ENCODE assay signal across 8 cellular contexts in the genomic region with DNA sequence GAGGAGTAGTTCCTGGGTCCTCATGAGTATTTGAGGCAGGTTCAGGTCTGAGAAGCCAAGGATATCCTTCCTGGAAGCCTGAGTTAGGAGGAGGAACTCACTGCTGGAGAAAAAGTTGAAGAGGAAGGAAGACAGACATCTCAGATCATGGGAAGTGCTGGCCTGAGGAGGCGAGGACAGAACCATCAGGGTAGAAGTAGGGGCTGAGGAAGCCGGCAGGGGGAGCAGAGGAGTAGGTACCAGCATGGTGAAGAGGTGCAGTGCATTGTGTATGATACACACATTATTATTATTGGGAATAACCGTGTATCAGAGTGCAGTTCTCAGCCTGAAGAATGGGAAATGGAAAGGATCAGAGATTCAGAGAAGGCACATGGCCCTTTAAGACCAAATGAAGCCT.
DNase-seq lines count a peak whose midpoint lies in the region; ATAC-seq, FAIRE-seq and TF ChIP-seq lines count a peak whose summit lies in the region.
"Not testable (repeated sequence)": the region's sequence is repeated elsewhere in the genome, so short reads cannot be mapped to it uniquely, and the experiment has no call there.

No MANE protein-coding gene starts in this region.

- in situ Hi-C loops in IMR-90 (cut with MboI; ENCODE audit: low sequenced_read_pairs): not testable (repeated sequence)

- not testable (repeated sequence) for H3K4me3 Mint-ChIP-seq in activated CD4-positive, alpha-beta T cell treated with anti-CD3 and anti-CD28 coated beads, Interleukin-2, amount 10 ng/mL, durations not matched to agents 7 days and 5 days

- TF ChIP-seq RAD21 in A549 (conservative IDR thresholded peaks at IDR 0.05 in 1 of 2, IDR thresholded peaks at IDR 0.05 in 1 of 2); IMR-90 (IDR thresholded peaks at IDR 0.05; ENCODE audit: low read length): not testable (repeated sequence)

- 0 out of 3 replicates have a peak, but pooled peaks cover 10% of the 10 kb centered on the region for H3K9me3 ChIP-seq in A549
- not testable (repeated sequence) for H3K9me3 ChIP-seq in DOHH2 (ENCODE audit: control insufficient read depth, insufficient read depth, low read length); IMR-90 (ENCODE audit: control insufficient read depth, insufficient read depth, low read length); parathyroid adenoma (ENCODE audit: control insufficient read depth, low read length)

- not testable (repeated sequence) for H3K9me3 Mint-ChIP-seq in activated CD4-positive, alpha-beta T cell treated with anti-CD3 and anti-CD28 coated beads, Interleukin-2, amount 10 ng/mL, durations not matched to agents 7 days and 5 days

- not testable (repeated sequence) for TF ChIP-seq POLR2A in A549 (IDR thresholded peaks at IDR 0.05; ENCODE audit: low read length); IMR-90 (IDR thresholded peaks at IDR 0.05; ENCODE audit: low read depth, low read length)

- H2AFZ ChIP-seq in IMR-90 (replicated peaks; ENCODE audit: low read length, poor library complexity); parathyroid adenoma: not testable (repeated sequence)

- not testable (repeated sequence) for H4K5ac ChIP-seq in IMR-90 (ENCODE audit: low read depth, low read length)

- H3K9me2 ChIP-seq in DOHH2 (replicated peaks; ENCODE audit: control insufficient read depth, low read length): not testable (repeated sequence)

- H3K23ac ChIP-seq in IMR-90 (ENCODE audit: low read depth, low read length): not testable (repeated sequence)

- not testable (repeated sequence) for H4K8ac ChIP-seq in IMR-90 (ENCODE audit: low read depth in 2 of 2, low read length in 2 of 2)

- peak; percentile 18 to 35 for DNase-seq in A549 (ENCODE audit: low read depth in 1 of 2, low spot score in 1 of 2)
- not testable (repeated sequence) for DNase-seq in GM19239 (ENCODE audit: insufficient read length, low spot score); IMR-90
- peak; percentile 22 for DNase-seq in OCI-M1 (lab: John Stamatoyannopoulos, UW)
- peak; percentile 22 for DNase-seq in activated CD4-positive, alpha-beta T cell treated with anti-CD3 and anti-CD28 coated beads, Interleukin-2, amount 10 ng/mL, durations not matched to agents 7 days and 5 days
- DNase-seq in epithelial cell of esophagus (ENCODE audit: low read depth): peak; percentile 30

- not testable (repeated sequence) for H4K91ac ChIP-seq in IMR-90 (ENCODE audit: insufficient read depth, low read depth, low read length)

- H3K36me3 ChIP-seq in DOHH2 (ENCODE audit: control insufficient read depth, low read length); IMR-90 (ENCODE audit: control insufficient read depth, insufficient read depth, low read length); parathyroid adenoma (ENCODE audit: control insufficient read depth, insufficient read depth, low read length): not testable (repeated sequence)

- not testable (repeated sequence) for H3K9ac ChIP-seq in IMR-90 (ENCODE audit: low read depth, low read length); parathyroid adenoma

- not testable (repeated sequence) for H3K4me1 Mint-ChIP-seq in activated CD4-positive, alpha-beta T cell treated with anti-CD3 and anti-CD28 coated beads, Interleukin-2, amount 10 ng/mL, durations not matched to agents 7 days and 5 days

- FAIRE-seq in A549 (lab: Jason Lieb, UNC): not testable (repeated sequence)
- FAIRE-seq in GM19239 (lab: Jason Lieb, UNC): peak; percentile 81

- H2BK5ac ChIP-seq in IMR-90 (ENCODE audit: low read depth, low read length, poor library complexity, severe bottlenecking): not testable (repeated sequence)

- dilution Hi-C loops in IMR-90 (cut with HindIII; ENCODE audit: low sequenced_read_pairs, unreplicated experiment): not testable (repeated sequence)

- not testable (repeated sequence) for H2BK20ac ChIP-seq in IMR-90 (ENCODE audit: low read depth, low read length)

- H2BK15ac ChIP-seq in IMR-90 (ENCODE audit: low read depth, low read length): not testable (repeated sequence)

- BruUV-seq in IMR-90 (replicated peaks; lab: Mats Ljungman, UMichigan): not testable (repeated sequence)

- TF ChIP-seq CTCF in A549 (IDR thresholded peaks at IDR 0.05) (0 out of 3 replicates have a peak, but pooled peaks have one; percentile 9), DOHH2 (IDR thresholded peaks at IDR 0.05; ENCODE audit: low read depth, low read length, poor library complexity, severe bottlenecking) (peak; percentile 64), IMR-90 (conservative IDR thresholded peaks at IDR 0.05; ENCODE audit: low read depth, low read length) (0 out of 2 replicates have a peak, but pooled peaks have one; percentile 14), epithelial cell of esophagus (IDR thresholded peaks at IDR 0.05; ENCODE audit: insufficient read depth, low read depth, low read length, missing control alignments) (peak; percentile 42), parathyroid adenoma (IDR thresholded peaks at IDR 0.05) (peak; percentile 30)

- not testable (repeated sequence) for H3K27me3 ChIP-seq in DOHH2 (ENCODE audit: control insufficient read depth, low read length); IMR-90 (ENCODE audit: control insufficient read depth, insufficient read depth, low read length); parathyroid adenoma (ENCODE audit: control insufficient read depth, insufficient read depth, low read length)

- not testable (repeated sequence) for H2AK9ac ChIP-seq in IMR-90 (replicated peaks; ENCODE audit: low read depth, low read length, poor library complexity)

- ATAC-seq in A549: peak in 1 of 2 experiments; percentile 84; a peak in 3 of 6 replicates
- ATAC-seq in IMR-90 (ENCODE audit: low read depth): not testable (repeated sequence)

- not testable (repeated sequence) for H4K20me1 ChIP-seq in DOHH2 (ENCODE audit: control insufficient read depth, insufficient read depth, low read depth, low read length); IMR-90 (ENCODE audit: insufficient read depth, low read length)

- not testable (repeated sequence) for H3K56ac ChIP-seq in IMR-90 (ENCODE audit: extremely low read depth, insufficient read depth, low read length)

- not testable (repeated sequence) for H3K27ac ChIP-seq in A549; IMR-90 (ENCODE audit: insufficient read depth, low read length); parathyroid adenoma
- H3K27ac ChIP-seq in DOHH2 (ENCODE audit: low read depth, low read length): peak overlapping the region; percentile 80

- H3K79me2 ChIP-seq in DOHH2 (ENCODE audit: control insufficient read depth, low read length); parathyroid adenoma: not testable (repeated sequence)

- not testable (repeated sequence) for H3K27ac Mint-ChIP-seq in activated CD4-positive, alpha-beta T cell treated with anti-CD3 and anti-CD28 coated beads, Interleukin-2, amount 10 ng/mL, durations not matched to agents 7 days and 5 days

- H3K79me1 ChIP-seq in IMR-90 (ENCODE audit: low read depth in 1 of 2, low read length in 2 of 2): not testable (repeated sequence)

- not testable (repeated sequence) for H3F3A ChIP-seq in DOHH2 (ENCODE audit: control insufficient read depth, insufficient read depth)

- not testable (repeated sequence) for H3K18ac ChIP-seq in IMR-90 (ENCODE audit: low read depth, low read length)

- not testable (repeated sequence) for H3K4me1 ChIP-seq in A549; IMR-90 (ENCODE audit: control insufficient read depth, insufficient read depth, low read length); parathyroid adenoma
- peaks cover 25% of the 10 kb centered on the region for H3K4me1 ChIP-seq in DOHH2 (ENCODE audit: control insufficient read depth, low read length)

- POLR2A ChIA-PET in A549 (lab: Yijun Ruan, JAX); IMR-90 (lab: Charles Lee; ENCODE audit: unreplicated experiment); activated CD4-positive, alpha-beta T cell treated with anti-CD3 and anti-CD28 coated beads, Interleukin-2, amount 10 ng/mL, durations not matched to agents 7 days and 5 days (lab: Charles Lee): not testable (repeated sequence)

- H3K36me3 Mint-ChIP-seq in activated CD4-positive, alpha-beta T cell treated with anti-CD3 and anti-CD28 coated beads, Interleukin-2, amount 10 ng/mL, durations not matched to agents 7 days and 5 days (ENCODE audit: low read depth): not testable (repeated sequence)

- not testable (repeated sequence) for H2BK120ac ChIP-seq in IMR-90 (ENCODE audit: low read depth, low read length)

- not testable (repeated sequence) for H3K9me1 ChIP-seq in IMR-90 (ENCODE audit: insufficient read depth, low read length)

- not testable (repeated sequence) for TF ChIP-seq EP300 in A549 (IDR thresholded peaks at IDR 0.05)

- WGBS in A549 (ENCODE audit: missing lambda C conversion rate): 2% methylated on average over 3 of the region's 3 CpGs
- WGBS in IMR-90 (ENCODE audit: extremely low coverage in 2 of 2, insufficient read length in 1 of 2), 2 experiments: no CpG with 5 or more reads among the region's 3 CpGs

- not testable (repeated sequence) for H3K4me2 ChIP-seq in A549; IMR-90 (ENCODE audit: low read depth, low read length); parathyroid adenoma (ENCODE audit: low read length)
- peak overlapping the region; percentile 86 for H3K4me2 ChIP-seq in DOHH2 (ENCODE audit: low read length)

- CTCF ChIA-PET in A549 (lab: Yijun Ruan, JAX): interaction anchor here (1.1 to 1.7 kb wide), 2 partner anchors 10 to 11 kb away, joined by 4 to 5 read pairs; no protein-coding TSS in a partner anchor
- CTCF ChIA-PET in IMR-90 (lab: Yijun Ruan, JAX): not testable (repeated sequence)
- CTCF ChIA-PET in activated CD4-positive, alpha-beta T cell treated with anti-CD3 and anti-CD28 coated beads, Interleukin-2, amount 10 ng/mL, durations not matched to agents 7 days and 5 days (lab: Charles Lee): interaction anchor here (0.6 kb wide), 1 partner anchor 437 kb away, joined by 3 read pairs; no protein-coding TSS in a partner anchor

- not testable (repeated sequence) for H2AK5ac ChIP-seq in IMR-90 (ENCODE audit: low read depth, low read length)

- H3K27me3 Mint-ChIP-seq in activated CD4-positive, alpha-beta T cell treated with anti-CD3 and anti-CD28 coated beads, Interleukin-2, amount 10 ng/mL, durations not matched to agents 7 days and 5 days: peaks cover 27% of the 10 kb centered on the region

- H3K4me3 ChIP-seq in A549; IMR-90 (ENCODE audit: insufficient read depth, low read depth, low read length); epithelial cell of esophagus (ENCODE audit: low read length); parathyroid adenoma (ENCODE audit: low read depth, low read length): not testable (repeated sequence)
- H3K4me3 ChIP-seq in DOHH2 (ENCODE audit: low read length): peak overlapping the region; percentile 66

- intact Hi-C loops in IMR-90 (cut with micrococcal nuclease): not testable (repeated sequence)

- H3K4ac ChIP-seq in IMR-90 (ENCODE audit: low read depth, low read length): not testable (repeated sequence)

- H3K14ac ChIP-seq in IMR-90 (replicated peaks; ENCODE audit: low read depth, low read length): not testable (repeated sequence)

Comparison
In these comparisons a context has a peak if more than half of its experiments do, and no peak if none do; other contexts are left out.
1. CTCF ChIP-seq: peak in every context shown above with its lines; median percentile 64 in DOHH2; 42 in epithelial cell of esophagus; 30 in parathyroid adenoma; 14 in IMR-90; 9 in A549.